9 cellular contexts compared by ENCODE assay signal in the genomic region with DNA sequence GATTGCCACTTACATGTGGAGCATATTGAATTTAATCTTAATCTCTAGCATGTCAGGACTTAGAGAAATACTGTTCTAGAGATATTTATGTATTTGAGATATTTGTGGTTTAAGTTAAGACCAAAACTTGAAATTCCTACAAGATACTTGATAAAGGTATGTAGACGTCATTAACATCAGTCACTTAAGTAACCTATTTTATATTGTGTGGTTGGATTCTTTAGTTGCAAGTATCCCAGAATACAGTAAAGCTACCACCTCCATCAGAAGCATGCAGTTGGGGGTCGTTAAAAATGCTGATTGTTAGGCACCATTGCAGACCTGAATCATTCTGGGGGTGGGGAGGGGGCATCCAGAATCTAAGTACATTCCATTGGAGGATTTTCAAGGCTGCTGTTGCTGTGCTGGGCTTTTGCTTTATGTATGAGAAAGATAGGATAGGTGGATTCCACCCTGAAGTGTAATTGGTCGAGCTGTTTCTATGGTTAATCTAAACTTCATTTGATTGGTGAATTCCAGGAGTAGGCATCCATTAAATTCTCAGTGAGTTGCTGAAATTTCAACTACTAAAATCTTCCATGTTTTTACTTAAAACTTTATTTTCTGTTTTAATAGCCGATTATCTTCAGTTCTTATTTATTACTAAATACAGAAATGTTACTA. TPM values are rescaled to one million over a fixed set of nuclear protein-coding genes. Genes with fewer than 3 reads are reported as not detected.
A peak's percentile ranks its signal among the peaks of the same experiment; 100 is the strongest.
DNase-seq lines count a peak whose midpoint lies in the region; ATAC-seq and TF ChIP-seq lines count a peak whose summit lies in the region.
"Had no signal": no experiment of that assay in that cellular context is flagged by ENCODE, and none has a peak within 500 bp of the region (broad histone marks: within the 10 kb centered on the region; RNA-seq: fewer than 3 reads in every experiment).

No MANE protein-coding gene starts in this region.

- peak overlapping the region; percentile 80 for H3K27ac Mint-ChIP-seq in activated naive CD8-positive, alpha-beta T cell treated with anti-CD3 and anti-CD28 coated beads, Interleukin-2, amount 50 U/mL, for 24 hours
- H3K27ac Mint-ChIP-seq in chondrocyte (ENCODE audit: unreplicated experiment): no peak overlapping the region

- peaks cover 72% of the 10 kb centered on the region for H3K79me2 ChIP-seq in ACC112 (ENCODE audit: control insufficient read depth, insufficient read depth, low read length, unreplicated experiment)

- TF ChIP-seq CTCF in lower lobe of right lung (IDR thresholded peaks at IDR 0.05) (no peak), chondrocyte (IDR thresholded peaks at IDR 0.05) (no peak)

- H3K4me1 ChIP-seq in ACC112 (ENCODE audit: control insufficient read depth, insufficient read depth, low read length, unreplicated experiment) (peaks cover 17% of the 10 kb centered on the region), lower lobe of right lung (peaks cover 56% of the 10 kb centered on the region)

- H3K4me3 Mint-ChIP-seq in activated naive CD8-positive, alpha-beta T cell treated with anti-CD3 and anti-CD28 coated beads, Interleukin-2, amount 50 U/mL, for 24 hours: peak overlapping the region; percentile 66
- H3K4me3 Mint-ChIP-seq in chondrocyte (ENCODE audit: unreplicated experiment): no peak overlapping the region

- H3K4me3 ChIP-seq in ACC112 (ENCODE audit: low read depth, low read length) (peak overlapping the region; percentile 7; the same call in 1 of the 2 replicates), lower lobe of right lung (peak overlapping the region; percentile 4)

- no peak for ATAC-seq in activated naive CD8-positive, alpha-beta T cell treated with anti-CD3 and anti-CD28 coated beads, Interleukin-2, amount 50 U/mL, for 24 hours
- no peak for ATAC-seq in lower lobe of right lung

- intact Hi-C loops in lower lobe of right lung (cut with DNase I): no loop called here

- DNase-seq in EH (ENCODE audit: low read depth) (peak; percentile 39), lower lobe of right lung (no peak), 8988T (no peak), chondrocyte (ENCODE audit: low spot score) (no peak), SIG-M5 treated with dmso at 0.1 percent for 504 hours (lab: John Stamatoyannopoulos, UW; ENCODE audit: unreplicated experiment) (no peak), SW480 (ENCODE audit: low spot score) (no peak)
- no peak for DNase-seq in activated naive CD8-positive, alpha-beta T cell treated with anti-CD3 and anti-CD28 coated beads, Interleukin-2, amount 50 U/mL, for 24 hours
- DNase-seq: NCI-H2227 treated with DMSO at 0.1 percent for 48 hours had no signal

- H3K27ac ChIP-seq in ACC112 (ENCODE audit: low read depth, low read length) (no peak overlapping the region), lower lobe of right lung (no peak overlapping the region)

- peaks cover 70% of the 10 kb centered on the region for H3K4me1 Mint-ChIP-seq in activated naive CD8-positive, alpha-beta T cell treated with anti-CD3 and anti-CD28 coated beads, Interleukin-2, amount 50 U/mL, for 24 hours
- peaks cover 36% of the 10 kb centered on the region for H3K4me1 Mint-ChIP-seq in chondrocyte (ENCODE audit: low read depth)

- H3K27me3 Mint-ChIP-seq in activated naive CD8-positive, alpha-beta T cell treated with anti-CD3 and anti-CD28 coated beads, Interleukin-2, amount 50 U/mL, for 24 hours: no peaks in the 10 kb centered on the region
- no peaks in the 10 kb centered on the region for H3K27me3 Mint-ChIP-seq in chondrocyte (ENCODE audit: low read depth)

- H3K27me3 ChIP-seq in ACC112 (ENCODE audit: insufficient read depth, low read length) (no peaks in the 10 kb centered on the region), lower lobe of right lung (ENCODE audit: low read depth) (no peaks in the 10 kb centered on the region)

- peaks cover 60% of the 10 kb centered on the region for H3K36me3 Mint-ChIP-seq in activated naive CD8-positive, alpha-beta T cell treated with anti-CD3 and anti-CD28 coated beads, Interleukin-2, amount 50 U/mL, for 24 hours (ENCODE audit: low read depth)
- peaks cover 17% of the 10 kb centered on the region for H3K36me3 Mint-ChIP-seq in chondrocyte (ENCODE audit: low read depth)

- peaks cover 35% of the 10 kb centered on the region for H3K36me3 ChIP-seq in ACC112 (ENCODE audit: insufficient read depth, low read length)
- H3K36me3 ChIP-seq in lower lobe of right lung: peaks cover 63% of the 10 kb centered on the region

- H2AFZ ChIP-seq in ACC112 (ENCODE audit: low read length, unreplicated experiment): no peak overlapping the region

- H3K9me3 ChIP-seq in lower lobe of right lung: no peaks in the 10 kb centered on the region

- no peaks in the 10 kb centered on the region for H3K9me3 Mint-ChIP-seq in activated naive CD8-positive, alpha-beta T cell treated with anti-CD3 and anti-CD28 coated beads, Interleukin-2, amount 50 U/mL, for 24 hours
- H3K9me3 Mint-ChIP-seq in chondrocyte (ENCODE audit: low read depth): no peaks in the 10 kb centered on the region

RNA-seq across cellular contexts. Expression of a gene that starts 4.0 kb away (rescaled TPM):
- total RNA-seq in lower lobe of right lung (504 TPM), chondrocyte (307 to 328 TPM (median 315 TPM) in 3 replicates)
